In genomic region chr6:167747645-167748044, GRCh38 we compare ENCODE assay signal across 27 cellular contexts.
"Had no signal": no experiment of that assay in that cellular context is flagged by ENCODE, and none has a peak within 500 bp of the region (broad histone marks: within the 10 kb centered on the region; RNA-seq: fewer than 3 reads in every experiment).

No MANE protein-coding gene starts in this region.

- H3K4me1 Mint-ChIP-seq: activated B cell treated with CpG ODN at 0.5 μM for 24 hours; activated naive CD4-positive, alpha-beta T cell treated with anti-CD3 and anti-CD28 coated beads, Interleukin-2, amount 10 ng/mL, durations not matched to agents 7 days and 5 days; activated naive CD8-positive, alpha-beta T cell treated with anti-CD3 and anti-CD28 coated beads, Interleukin-2, amount 50 U/mL, for 24 hours had no signal

- ATAC-seq: activated naive CD8-positive, alpha-beta T cell treated with anti-CD3 and anti-CD28 coated beads, Interleukin-2, amount 50 U/mL, for 24 hours; activated T-cell treated with anti-CD3 and anti-CD28 coated beads, Interleukin-2, amount 50 U/mL, for 4 hours had no signal

- DNase-seq: activated B cell treated with CpG ODN at 0.5 μM for 24 hours; activated CD4-positive, alpha-beta memory T cell treated with anti-CD3 and anti-CD28 coated beads for 36 hours; activated CD4-positive, alpha-beta T cell treated with anti-CD3 and anti-CD28 coated beads for 4 hours; activated CD4-positive, alpha-beta T cell treated with anti-CD3 and anti-CD28 coated beads, Interleukin-2, amount 50 U/mL, for 1 hour; activated CD4-positive, CD25-positive, alpha-beta regulatory T cell treated with anti-CD3 and anti-CD28 coated beads, Interleukin-2, amount 50 U/mL, for 72 hours; activated CD8-positive, alpha-beta memory T cell treated with anti-CD3 and anti-CD28 coated beads, Interleukin-2, amount 50 U/mL, for 4 hours; activated gamma-delta T cell treated with Interleukin-2 at 50 U/mL for 16 hours; activated naive CD4-positive, alpha-beta T cell treated with anti-CD3 and anti-CD28 coated beads, Interleukin-2, amount 10 ng/mL, durations not matched to agents 7 days and 5 days; activated naive CD8-positive, alpha-beta T cell treated with anti-CD3 and anti-CD28 coated beads, Interleukin-2, amount 50 U/mL, for 24 hours; activated T-cell treated with anti-CD3 and anti-CD28 coated beads for 4 hours; activated T-cell treated with anti-CD3 and anti-CD28 coated beads, Interleukin-2, amount 50 U/mL, for 4 hours; anterior cingulate cortex; brain microvascular endothelial cell; Karpas-422; KBM-7; NCI-H1105; NCI-H1417 treated with DMSO at 0.1 percent for 48 hours; NCI-H187 treated with DMSO at 0.1 percent for 48 hours; NCI-H2081; NCI-H345; Right ventricle myocardium superior; SW 1271; T-helper 1 cell; T-helper 2 cell; T-helper 9 cell had no signal

- H3K36me3 Mint-ChIP-seq: activated CD4-positive, alpha-beta memory T cell treated with anti-CD3 and anti-CD28 coated beads for 36 hours; activated naive CD4-positive, alpha-beta T cell treated with anti-CD3 and anti-CD28 coated beads, Interleukin-2, amount 10 ng/mL, durations not matched to agents 7 days and 5 days; activated naive CD8-positive, alpha-beta T cell had no signal

- H3K9me3 Mint-ChIP-seq: activated CD4-positive, alpha-beta memory T cell treated with anti-CD3 and anti-CD28 coated beads for 36 hours; activated naive CD4-positive, alpha-beta T cell treated with anti-CD3 and anti-CD28 coated beads, Interleukin-2, amount 10 ng/mL, durations not matched to agents 7 days and 5 days; activated naive CD8-positive, alpha-beta T cell treated with anti-CD3 and anti-CD28 coated beads, Interleukin-2, amount 50 U/mL, for 24 hours; activated T-cell treated with anti-CD3 and anti-CD28 coated beads, Interleukin-2, amount 50 U/mL, for 4 hours; activated T-helper 1 cell treated with anti-CD3 and anti-CD28 coated beads, Interleukin-12 subunit alpha, Interleukin-12 subunit beta, Interleukin-2, Interleukin-4 antibody, amounts not matched to agents 30 ng/mL and 10 ng/mL and 1 ng/mL, durations not matched to agents 14 hours and 24 hours and 36 hours had no signal

- H3K27me3 ChIP-seq: brain microvascular endothelial cell had no signal

- H3K36me3 ChIP-seq: brain microvascular endothelial cell had no signal

- H3K4me3 Mint-ChIP-seq: activated B cell treated with CpG ODN at 0.5 μM for 24 hours; activated CD4-positive, alpha-beta memory T cell treated with anti-CD3 and anti-CD28 coated beads for 36 hours; activated naive CD4-positive, alpha-beta T cell treated with anti-CD3 and anti-CD28 coated beads, Interleukin-2, amount 10 ng/mL, durations not matched to agents 7 days and 5 days; activated naive CD8-positive, alpha-beta T cell; activated naive CD8-positive, alpha-beta T cell treated with anti-CD3 and anti-CD28 coated beads, Interleukin-2, amount 50 U/mL, for 24 hours; activated T-cell treated with anti-CD3 and anti-CD28 coated beads, Interleukin-2, amount 50 U/mL, for 4 hours; activated T-helper 1 cell treated with anti-CD3 and anti-CD28 coated beads, Interleukin-12 subunit alpha, Interleukin-12 subunit beta, Interleukin-2, Interleukin-4 antibody, amounts not matched to agents 30 ng/mL and 10 ng/mL and 1 ng/mL, durations not matched to agents 14 hours and 24 hours and 36 hours had no signal

- H3K27ac Mint-ChIP-seq: activated B cell treated with CpG ODN at 0.5 μM for 24 hours; activated CD4-positive, alpha-beta memory T cell treated with anti-CD3 and anti-CD28 coated beads for 36 hours; activated naive CD4-positive, alpha-beta T cell treated with anti-CD3 and anti-CD28 coated beads, Interleukin-2, amount 10 ng/mL, durations not matched to agents 7 days and 5 days; activated naive CD8-positive, alpha-beta T cell; activated naive CD8-positive, alpha-beta T cell treated with anti-CD3 and anti-CD28 coated beads, Interleukin-2, amount 50 U/mL, for 24 hours; activated T-helper 1 cell treated with anti-CD3 and anti-CD28 coated beads, Interleukin-12 subunit alpha, Interleukin-12 subunit beta, Interleukin-2, Interleukin-4 antibody, amounts not matched to agents 30 ng/mL and 10 ng/mL and 1 ng/mL, durations not matched to agents 14 hours and 24 hours and 36 hours had no signal

- H3K27ac ChIP-seq: brain microvascular endothelial cell had no signal
